Comparison of ENCODE assay signal across 1 cellular context in genomic region chr1:26839779-26840178, GRCh38.
TF ChIP-seq lines count a peak whose summit lies in the region.

No MANE protein-coding gene starts in this region.

TF ChIP-seq in SK-N-SH, 30 proteins besides CTCF, POLR2A, EP300 and RAD21:
- TF ChIP-seq REST (IDR thresholded peaks at IDR 0.05; ENCODE audit: low read depth, low read length) (no peak), IRF3 (IDR thresholded peaks at IDR 0.05; ENCODE audit: low read depth, low read length) (no peak), JUND (IDR thresholded peaks at IDR 0.05) (no peak)
